ENCODE assay signal across 13 cellular contexts in the genomic region with DNA sequence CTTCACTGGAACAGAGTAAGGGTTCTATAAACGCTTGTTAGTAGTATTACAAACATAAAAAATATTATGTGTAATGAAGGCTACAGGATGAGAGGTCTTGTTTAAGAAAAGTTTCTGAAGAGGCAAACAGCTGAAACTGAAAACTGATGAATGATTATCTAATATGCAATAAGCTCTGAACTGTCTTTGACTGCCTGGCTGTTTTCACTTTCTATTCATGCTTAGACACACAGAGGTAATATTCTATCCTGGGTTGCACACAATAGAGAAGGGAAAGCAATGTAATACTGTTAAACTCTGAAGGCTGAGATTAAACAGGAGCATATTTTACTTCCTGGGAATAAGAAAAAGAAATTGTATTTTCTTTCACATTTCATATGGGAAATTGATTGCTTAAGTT.
DNase-seq lines count a peak whose midpoint lies in the region; ATAC-seq, FAIRE-seq and TF ChIP-seq lines count a peak whose summit lies in the region.
"Had no signal": no experiment of that assay in that cellular context is flagged by ENCODE, and none has a peak within 500 bp of the region (broad histone marks: within the 10 kb centered on the region; RNA-seq: fewer than 3 reads in every experiment).

No MANE protein-coding gene starts in this region.

- no peak for TF ChIP-seq CTCF in ascending aorta (IDR thresholded peaks at IDR 0.05)

- H3K27me3 ChIP-seq in small intestine (ENCODE audit: control insufficient read depth in 2 of 2, insufficient read depth in 2 of 2, low read length in 2 of 2) (no peaks in the 10 kb centered on the region), ascending aorta (no peaks in the 10 kb centered on the region)

- H3K4me1 ChIP-seq in small intestine (ENCODE audit: control insufficient read depth in 2 of 2, insufficient read depth in 1 of 2, low read depth in 1 of 2, low read length in 1 of 2): no peaks in the 10 kb centered on the region
- H3K4me1 ChIP-seq in ascending aorta: no peaks in the 10 kb centered on the region

- H3K9me3 ChIP-seq in small intestine (ENCODE audit: control insufficient read depth, low read depth) (no peaks in the 10 kb centered on the region), ascending aorta (no peaks in the 10 kb centered on the region)

- H3K36me3 ChIP-seq in small intestine (ENCODE audit: control insufficient read depth in 2 of 2, insufficient read depth in 2 of 2, low read length in 2 of 2) (no peaks in the 10 kb centered on the region), ascending aorta (no peaks in the 10 kb centered on the region)

- WGBS in small intestine, 3 donors: 9 to 28% (median 21%) methylated on average over 1 of the region's 1 CpG

- ATAC-seq in GM19035 (IDR thresholded peaks at IDR 0.05; ENCODE audit: unreplicated experiment): peak; percentile 67
- peak; percentile 96 for ATAC-seq in GM21737 (IDR thresholded peaks at IDR 0.05; ENCODE audit: unreplicated experiment)
- ATAC-seq in HG03108 (IDR thresholded peaks at IDR 0.05; ENCODE audit: unreplicated experiment): peak; percentile 95

- DNase-seq in small intestine: peak; percentile 68
- DNase-seq in ascending aorta (ENCODE audit: low spot score in 2 of 2): no peak
- no peak for DNase-seq in kidney glomerular epithelial cell (lab: John Stamatoyannopoulos, UW)
- DNase-seq in D341Med (ENCODE audit: low spot score): no peak
- DNase-seq: activated CD4-positive, alpha-beta memory T cell treated with anti-CD3 and anti-CD28 coated beads, Interleukin-2, amount 10 ng/mL, durations not matched to agents 7 days and 5 days; activated naive CD4-positive, alpha-beta T cell treated with anti-CD3 and anti-CD28 coated beads, Interleukin-2, amount 50 U/mL, for 16 hours; NCI-H1105; T-helper 1 cell had no signal

- H3K27ac ChIP-seq in small intestine (ENCODE audit: low read depth in 1 of 2, low read length in 1 of 2) (no peak overlapping the region), ascending aorta (no peak overlapping the region)

- no peak for FAIRE-seq in small intestine (lab: Jason Lieb, UNC)
- FAIRE-seq: colon had no signal

- intact Hi-C loops in ascending aorta (cut with DNase I): no loop called here

- H3K4me3 ChIP-seq in small intestine (ENCODE audit: low read depth in 1 of 2, low read length in 2 of 2): no peak overlapping the region
- H3K4me3 ChIP-seq in ascending aorta: no peak overlapping the region
- H3K4me3 ChIP-seq: smooth muscle cell had no signal
